8 cellular contexts compared by ENCODE assay signal in genomic region chr19:42108527-42109389, GRCh38. TPM values are rescaled to one million over a fixed set of nuclear protein-coding genes. Genes with fewer than 3 reads are reported as not detected.
A peak's percentile ranks its signal among the peaks of the same experiment; 100 is the strongest.
DNase-seq lines count a peak whose midpoint lies in the region; ATAC-seq and TF ChIP-seq lines count a peak whose summit lies in the region.

No MANE protein-coding gene starts in this region.

- H3K79me2 ChIP-seq in DND-41 (ENCODE audit: insufficient read depth, low read length) (no peaks in the 10 kb centered on the region), HCT116 (ENCODE audit: insufficient read depth, low read length) (no peaks in the 10 kb centered on the region)

- peak overlapping the region; percentile 29 to 69 for H3K27ac Mint-ChIP-seq in T-cell

- TF ChIP-seq CTCF in DND-41 (IDR thresholded peaks at IDR 0.05; ENCODE audit: borderline replicate concordance, extremely low read depth, low read length, poor library complexity, severe bottlenecking) (peak; percentile 100), HCT116 (IDR thresholded peaks at IDR 0.05 in 2 of 3, conservative IDR thresholded peaks at IDR 0.05 in 1 of 3; ENCODE audit: borderline replicate concordance in 1 of 3, insufficient read depth in 1 of 3, low read depth in 2 of 3, low read length in 2 of 3) (peak; percentile 100), gastrocnemius medialis (IDR thresholded peaks at IDR 0.05 in 4 of 5, conservative IDR thresholded peaks at IDR 0.05 in 1 of 5) (peak in 4 of 5 experiments; percentile 53 to 74 (median 64))

- H3K9me3 Mint-ChIP-seq in T-cell: no peaks in the 10 kb centered on the region

- H3K4me1 ChIP-seq in DND-41 (ENCODE audit: insufficient read depth, low read length) (peaks cover 10% of the 10 kb centered on the region), HCT116 (ENCODE audit: control insufficient read depth in 1 of 2, insufficient read depth in 2 of 2, low read length in 2 of 2) (peaks cover 14 to 27% of the 10 kb centered on the region in 2 experiments), adipocyte (ENCODE audit: control insufficient read depth, insufficient read depth, low read length) (peaks cover 33% of the 10 kb centered on the region), gastrocnemius medialis (no peaks in the 10 kb centered on the region)

- H3K36me3 ChIP-seq in DND-41 (ENCODE audit: insufficient read depth, low read length) (no peaks in the 10 kb centered on the region), HCT116 (ENCODE audit: control insufficient read depth in 1 of 2, insufficient read depth in 2 of 2, low read length in 2 of 2) (no peaks in the 10 kb centered on the region), adipocyte (ENCODE audit: control insufficient read depth, insufficient read depth, low read length, severe bottlenecking) (no peaks in the 10 kb centered on the region), gastrocnemius medialis (no peaks in the 10 kb centered on the region)

- peak; percentile 100 for TF ChIP-seq RAD21 in HCT116 (IDR thresholded peaks at IDR 0.05; ENCODE audit: low read depth)

- RAD21 ChIA-PET in HCT116 (lab: Charles Lee; ENCODE audit: low non-redundant PET in 1 of 2, low total read pairs in 2 of 2, uncharacterized antibody in 2 of 2, unreplicated experiment in 2 of 2): interaction anchor here (0.6 kb wide), 2 partner anchors 30 to 238 kb away, joined by 3 to 4 read pairs; no protein-coding TSS in a partner anchor

- intact Hi-C loops in HCT116 (cut with micrococcal nuclease) (loop anchor here (1.0 to 5.0 kb wide), 5 partner anchors 76 to 329 kb away; partner anchors contain the start of gene MEGF8), left ventricle myocardium superior (cut with micrococcal nuclease) (no loop called here), gastrocnemius medialis (cut with DNase I; ENCODE audit: low total_unique reads) (no loop called here)

- peaks cover 5% of the 10 kb centered on the region for H3K27me3 ChIP-seq in DND-41 (ENCODE audit: insufficient read depth, low read length, poor library complexity)
- H3K27me3 ChIP-seq in HCT116 (ENCODE audit: insufficient read depth, low read length): peaks cover 16% of the 10 kb centered on the region; the same call in 1 of the 2 replicates
- H3K27me3 ChIP-seq in adipocyte (replicated peaks; ENCODE audit: control insufficient read depth, insufficient read depth, low read length): no peaks in the 10 kb centered on the region
- peaks cover 0 to 9% (median 7%) of the 10 kb centered on the region in 3 donors for H3K27me3 ChIP-seq in gastrocnemius medialis

- ATAC-seq in DND-41 (ENCODE audit: insufficient read depth, low read depth) (peak; percentile 98), HCT116 (peak; percentile 91), T-cell (replicated peaks in 1 of 4) (peak; percentile 96 to 99 (median 98)), left ventricle myocardium superior (peak; percentile 91), gastrocnemius medialis (no peak)

- POLR2A ChIA-PET in HCT116 (lab: Charles Lee): interaction anchor here (1.4 to 1.6 kb wide), 2 partner anchors 15 to 33 kb away, joined by 3 to 4 read pairs; partner anchors contain the start of gene ZNF574
- POLR2A ChIA-PET in T-cell (lab: Charles Lee): no interaction called here

- no peak overlapping the region for H3K27ac ChIP-seq in DND-41 (ENCODE audit: low read length)
- H3K27ac ChIP-seq in HCT116 (ENCODE audit: low read depth, low read length): no peak overlapping the region
- no peak overlapping the region for H3K27ac ChIP-seq in gastrocnemius medialis

- CTCF ChIA-PET in HCT116 (lab: Charles Lee) (interaction anchor here (1.0 to 2.8 kb wide), 6 partner anchors 16 to 332 kb away, joined by 3 to 10 read pairs (median 6); partner anchors contain the start of gene GSK3A), T-cell (lab: Charles Lee) (interaction anchor here (0.6 to 2.0 kb wide), 12 partner anchors 14 to 332 kb away, joined by 3 to 8 read pairs (median 3); partner anchors contain the start of gene ZNF574 (in 1 of the 2))

- no TSS peak for BruUV-seq in HCT116 (replicated peaks; lab: Mats Ljungman, UMichigan)

- H3K9me3 ChIP-seq in DND-41 (ENCODE audit: insufficient read depth, low read length, severe bottlenecking): no peaks in the 10 kb centered on the region
- H3K9me3 ChIP-seq in HCT116 (ENCODE audit: control insufficient read depth in 1 of 2, insufficient read depth in 1 of 2, low read depth in 1 of 2, low read length in 2 of 2): no peaks in the 10 kb centered on the region
- no peaks in the 10 kb centered on the region for H3K9me3 ChIP-seq in adipocyte (ENCODE audit: control insufficient read depth, low read length)
- H3K9me3 ChIP-seq in gastrocnemius medialis: no peaks in the 10 kb centered on the region

- H3K4me1 Mint-ChIP-seq in T-cell: peaks cover 8 to 20% (median 18%) of the 10 kb centered on the region in 3 donors

- in situ Hi-C loops in gastrocnemius medialis (cut with MboI; ENCODE audit: low sequenced_read_pairs in 4 of 4): loop anchor here in 1 of 4 donors (25.0 kb wide), 1 partner anchor 229 kb away; the partner anchor contains the start of gene MEGF8

- no peaks in the 10 kb centered on the region for H3K27me3 Mint-ChIP-seq in T-cell

- H3K4me3 ChIP-seq in DND-41 (ENCODE audit: low read depth in 1 of 2, low read length in 2 of 2): no peak overlapping the region
- H3K4me3 ChIP-seq in HCT116 (replicated peaks in 1 of 2; ENCODE audit: low read depth in 1 of 2, low read length in 2 of 2): no peak overlapping the region
- H3K4me3 ChIP-seq in adipocyte (ENCODE audit: low read length): no peak overlapping the region
- H3K4me3 ChIP-seq in gastrocnemius medialis: no peak overlapping the region

- H2AFZ ChIP-seq in DND-41 (ENCODE audit: low read depth, low read length) (peak overlapping the region; percentile 40), HCT116 (ENCODE audit: low read depth, low read length, poor library complexity, severe bottlenecking) (no peak overlapping the region)

- H3K9ac ChIP-seq in DND-41 (ENCODE audit: low read depth, low read length) (no peak overlapping the region), HCT116 (ENCODE audit: low read length) (no peak overlapping the region), adipocyte (ENCODE audit: low read length) (peak overlapping the region; percentile 22)

- TF ChIP-seq POLR2A in HCT116 (IDR thresholded peaks at IDR 0.05; ENCODE audit: borderline replicate concordance, extremely low read depth, insufficient read depth, insufficient read length): no peak
- TF ChIP-seq POLR2A in gastrocnemius medialis (IDR thresholded peaks at IDR 0.05): no peak

- peaks cover 11% of the 10 kb centered on the region for H3K36me3 Mint-ChIP-seq in T-cell

- H4K20me1 ChIP-seq in DND-41 (ENCODE audit: insufficient read depth, low read length) (no peaks in the 10 kb centered on the region), HCT116 (ENCODE audit: insufficient read depth) (no peaks in the 10 kb centered on the region)

- DNase-seq in DND-41 (peak; percentile 88), HCT116 (ENCODE audit: low read depth, low spot score) (peak; percentile 83), NCI-H1694 (lab: John Stamatoyannopoulos, UW) (peak; percentile 91), T-cell (peak; percentile 64 to 91 (median 86)), adipocyte (ENCODE audit: low read depth) (peak; percentile 94), left ventricle myocardium superior (peak; percentile 81), gastrocnemius medialis (peak; percentile 38 to 43), mesenteric fat pad (ENCODE audit: low spot score) (no peak)

- H3K4me2 ChIP-seq in DND-41 (ENCODE audit: insufficient read depth, low read length) (no peak overlapping the region), HCT116 (ENCODE audit: low read length) (no peak overlapping the region)

- no peaks in the 10 kb centered on the region for H3K9me2 ChIP-seq in HCT116 (ENCODE audit: insufficient read depth)

- H3K4me3 Mint-ChIP-seq in T-cell: no peak overlapping the region

TF ChIP-seq in HCT116, 20 proteins besides CTCF, POLR2A, EP300 and RAD21:
- TF ChIP-seq FOSL1 (IDR thresholded peaks at IDR 0.05; ENCODE audit: low read depth) (no peak), YY1 (IDR thresholded peaks at IDR 0.05; ENCODE audit: extremely low read depth, insufficient replicate concordance, low read depth, low read length) (peak; percentile 57), MAX (IDR thresholded peaks at IDR 0.05) (no peak), ZFX (IDR thresholded peaks at IDR 0.05) (no peak)

RNA-seq across cellular contexts. Expression of gene POU2F2, which starts 23.5 kb away (rescaled TPM):
- total RNA-seq in HCT116 (2021; ENCODE audit: unreplicated experiment) (0.89 TPM), T-cell (10 to 100 TPM; 27.9 to 71.7 (median 59.5) TPM), left ventricle myocardium superior (1.8 TPM), gastrocnemius medialis (1 to 10 TPM in 2 of 4 donors, under 1 TPM in 1, not detected in 1; 0.26 to 1.7 (median 1.6) TPM), mesenteric fat pad (2.7 TPM)
- polyA plus RNA-seq in HCT116 (2012): 0.44 and 0.56 TPM in 2 replicates

RNA-seq across cellular contexts. Expression of gene ZNF574, which starts 32.8 kb away (rescaled TPM):
- total RNA-seq in HCT116 (2021; ENCODE audit: unreplicated experiment) (24.6 TPM), T-cell (10 to 100 TPM; 18.4 to 27.4 (median 26.6) TPM), left ventricle myocardium superior (10.2 TPM), gastrocnemius medialis (10 to 100 TPM; 10.8 to 15.1 (median 13.8) TPM), mesenteric fat pad (8.9 TPM)
- 22.3 and 25.0 TPM in 2 replicates for polyA plus RNA-seq in HCT116 (2012)

RNA-seq across cellular contexts. Expression of gene GRIK5, which starts 38.8 kb away (rescaled TPM):
- 1.7 TPM for total RNA-seq in HCT116 (2021; ENCODE audit: unreplicated experiment)
- 1.4 and 1.5 TPM in 2 replicates for polyA plus RNA-seq in HCT116 (2012)
- total RNA-seq in T-cell: 1 to 10 TPM in 3 of 5 donors, under 1 TPM in 2; 0.26 to 1.5 (median 1.3) TPM
- 5.4 TPM for total RNA-seq in left ventricle myocardium superior
- total RNA-seq in gastrocnemius medialis: 1 to 10 TPM in 1 of 4 donors, under 1 TPM in 2, not detected in 1; 0.20 to 1.0 (median 0.62) TPM
- 0.80 TPM for total RNA-seq in mesenteric fat pad

Comparison
In these comparisons a context has a peak if more than half of its experiments do, and no peak if none do; other contexts are left out.
1. ATAC-seq: peak in DND-41 (single experiment), HCT116 (single experiment), T-cell (4 of 4) and left ventricle myocardium superior (single experiment); none in gastrocnemius medialis (0 of 2).
2. Peak in every context shown above with its lines, with median percentiles within 50 percentile points of each other: CTCF ChIP-seq.